Comparison of ENCODE assay signal across 9 cellular contexts in the genomic region with DNA sequence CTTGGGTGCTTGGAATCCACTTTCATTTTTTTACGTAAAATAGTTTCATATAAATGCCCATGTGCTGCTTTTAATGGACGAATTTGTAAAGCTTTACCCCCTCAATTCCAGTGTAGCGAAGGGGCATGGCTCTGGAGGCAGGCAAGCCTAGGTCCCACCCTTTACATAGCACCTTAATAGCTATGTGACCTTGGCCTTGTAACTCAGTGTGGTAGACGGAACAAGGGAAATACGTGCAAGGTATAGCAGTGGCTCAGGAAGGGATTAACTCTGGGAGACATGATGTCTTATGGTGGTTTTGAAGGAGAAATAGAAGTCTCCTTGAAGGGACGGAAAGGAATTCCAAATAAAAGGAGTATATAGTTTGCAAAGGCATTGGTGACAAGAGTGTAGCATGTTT. TPM values are rescaled to one million over a fixed set of nuclear protein-coding genes. Genes with fewer than 3 reads are reported as not detected.
DNase-seq lines count a peak whose midpoint lies in the region; TF ChIP-seq lines count a peak whose summit lies in the region.
"Had no signal": no experiment of that assay in that cellular context is flagged by ENCODE, and none has a peak within 500 bp of the region (broad histone marks: within the 10 kb centered on the region; RNA-seq: fewer than 3 reads in every experiment).

No MANE protein-coding gene starts in this region.

- no peaks in the 10 kb centered on the region for H3K27me3 ChIP-seq in right atrium auricular region
- H3K27me3 ChIP-seq in brain microvascular endothelial cell (replicated peaks) = no peaks in the 10 kb centered on the region
- no peaks in the 10 kb centered on the region for H3K27me3 ChIP-seq in mucosa of rectum (ENCODE audit: control insufficient read depth in 2 of 2, insufficient read depth in 2 of 2, low read length in 2 of 2)

- in situ Hi-C loops in brain microvascular endothelial cell (cut with HindIII; ENCODE audit: low pct_ligation_motif_present, low sequenced_read_pairs) = no loop called here

- H3K4me3 ChIP-seq in right atrium auricular region (peak overlapping the region; percentile 95 to 98), brain microvascular endothelial cell (ENCODE audit: low read depth, low read length) (peak overlapping the region; percentile 77), mucosa of rectum (ENCODE audit: low read length in 2 of 2) (peak overlapping the region; percentile 86 to 95)

- intact Hi-C loops in cardiac septum (cut with DNase I) = loop anchor here (5.0 to 10.0 kb wide), 2 partner anchors 129 to 461 kb away; partner anchors contain the start of gene TPRA1

- H3K36me3 ChIP-seq in right atrium auricular region = peaks cover 34% of the 10 kb centered on the region
- peaks cover 57% of the 10 kb centered on the region for H3K36me3 ChIP-seq in brain microvascular endothelial cell (replicated peaks)
- H3K36me3 ChIP-seq in mucosa of rectum (ENCODE audit: control insufficient read depth in 2 of 2, insufficient read depth in 2 of 2, low read length in 2 of 2) = peaks cover 33 to 36% of the 10 kb centered on the region in 2 donors

- TF ChIP-seq POLR2A in erythroblast (IDR thresholded peaks at IDR 0.05; ENCODE audit: low read length) = no peak

- H3K9me3 ChIP-seq in right atrium auricular region (no peaks in the 10 kb centered on the region), mucosa of rectum (ENCODE audit: control insufficient read depth in 2 of 2, low read length in 2 of 2) (no peaks in the 10 kb centered on the region)

- DNase-seq in right atrium auricular region (ENCODE audit: low spot score) (no peak), cardiac septum (ENCODE audit: low spot score) (no peak), brain microvascular endothelial cell (no peak), erythroblast (lab: John Stamatoyannopoulos, UW) (no peak), DMS 273 (lab: John Stamatoyannopoulos, UW; ENCODE audit: unreplicated experiment) (no peak), iPS-NIHi7 (ENCODE audit: extremely low spot score) (no peak)
- DNase-seq in NK-92 treated with Interleukin-12 subunit alpha and Interleukin-12 subunit beta, amount 100 ng/mL, for 24 hours (lab: John Stamatoyannopoulos, UW) = no peak
- DNase-seq: GDM1 had no signal

- H3K4me1 ChIP-seq in right atrium auricular region (peaks cover 0 to 35% of the 10 kb centered on the region in 2 donors), mucosa of rectum (ENCODE audit: control insufficient read depth in 2 of 2, insufficient read depth in 2 of 2, low read length in 2 of 2) (peaks cover 23 to 26% of the 10 kb centered on the region in 2 donors)

- peak overlapping the region; percentile 28 to 99 for H3K9ac ChIP-seq in mucosa of rectum (ENCODE audit: low read depth in 1 of 2, low read length in 2 of 2)

- TF ChIP-seq CTCF in right atrium auricular region (IDR thresholded peaks at IDR 0.05) (no peak), brain microvascular endothelial cell (IDR thresholded peaks at IDR 0.05; ENCODE audit: low read depth, low read length, missing control alignments) (no peak)

- H3K27ac ChIP-seq in right atrium auricular region (peak overlapping the region; percentile 93 to 95), brain microvascular endothelial cell (peak overlapping the region; percentile 97), mucosa of rectum (ENCODE audit: low read depth in 2 of 2, low read length in 2 of 2) (peak overlapping the region in 1 of 2 donors; percentile 25)

RNA-seq across cellular contexts. Expression of gene SEC61A1, which starts 1.4 kb away (rescaled TPM):
- total RNA-seq in right atrium auricular region = 100 to 1,000 TPM in 1 of 2 donors, 10 to 100 TPM in 1; 74.5 to 109 TPM
- total RNA-seq in cardiac septum = 91.3 TPM
